10 cellular contexts compared by ENCODE assay signal in genomic region chr21:41956926-41957729, GRCh38. TPM values are rescaled to one million over a fixed set of nuclear protein-coding genes. Genes with fewer than 3 reads are reported as not detected.
DNase-seq lines count a peak whose midpoint lies in the region; ATAC-seq, FAIRE-seq and TF ChIP-seq lines count a peak whose summit lies in the region.
"Had no signal": no experiment of that assay in that cellular context is flagged by ENCODE, and none has a peak within 500 bp of the region (broad histone marks: within the 10 kb centered on the region; RNA-seq: fewer than 3 reads in every experiment).

No MANE protein-coding gene starts in this region.

- H3K4me3 ChIP-seq in cardiac muscle cell (no peak overlapping the region), right cardiac atrium (ENCODE audit: low read length) (no peak overlapping the region), fibroblast of villous mesenchyme (ENCODE audit: low read depth, low read length) (no peak overlapping the region), tibial nerve (no peak overlapping the region), kidney (ENCODE audit: low read length in 2 of 2) (no peak overlapping the region)

- H3K36me3 ChIP-seq in cardiac muscle cell (no peaks in the 10 kb centered on the region), tibial nerve (no peaks in the 10 kb centered on the region), kidney (ENCODE audit: control insufficient read depth in 1 of 2, insufficient read depth in 2 of 2, low read length in 2 of 2) (no peaks in the 10 kb centered on the region)

- ATAC-seq in right cardiac atrium: no peak
- ATAC-seq in T-helper 17 cell: no peak
- no peak for ATAC-seq in HG02759 (IDR thresholded peaks at IDR 0.05; ENCODE audit: unreplicated experiment)
- ATAC-seq in HG02798 (IDR thresholded peaks at IDR 0.05; ENCODE audit: poor library complexity, unreplicated experiment): no peak

- H3K27ac Mint-ChIP-seq in T-helper 17 cell: peak overlapping the region; percentile 82
- H3K27ac Mint-ChIP-seq: activated naive CD8-positive, alpha-beta T cell had no signal

- no peak for TF ChIP-seq EP300 in tibial nerve (IDR thresholded peaks at IDR 0.05)

- no peaks in the 10 kb centered on the region for H3K9me3 ChIP-seq in cardiac muscle cell (ENCODE audit: low read depth)
- H3K9me3 ChIP-seq in right cardiac atrium (ENCODE audit: control insufficient read depth, low read length): no peaks in the 10 kb centered on the region
- H3K9me3 ChIP-seq in T-helper 17 cell (ENCODE audit: control insufficient read depth, low read length, poor library complexity, severe bottlenecking): no peaks in the 10 kb centered on the region
- no peaks in the 10 kb centered on the region for H3K9me3 ChIP-seq in tibial nerve
- H3K9me3 ChIP-seq in kidney (ENCODE audit: control insufficient read depth in 1 of 2, low read length in 2 of 2): no peaks in the 10 kb centered on the region

- TF ChIP-seq CTCF in cardiac muscle cell (IDR thresholded peaks at IDR 0.05; ENCODE audit: low read depth, low read length) (no peak), fibroblast of villous mesenchyme (IDR thresholded peaks at IDR 0.05; ENCODE audit: insufficient read depth, low read depth, low read length) (no peak), tibial nerve (IDR thresholded peaks at IDR 0.05) (no peak), kidney (IDR thresholded peaks at IDR 0.05; ENCODE audit: borderline replicate concordance, extremely low read depth, insufficient read depth) (no peak)

- intact Hi-C loops in right cardiac atrium (cut with DNase I) (loop anchor here in 3 of 4 donors (10.0 kb wide), 2 partner anchors 48 to 158 kb away; no protein-coding TSS in a partner anchor), kidney (cut with DNase I) (no loop called here)

- H3K27me3 Mint-ChIP-seq in T-helper 17 cell: peaks cover 45% of the 10 kb centered on the region

- H3K4me1 ChIP-seq in cardiac muscle cell (ENCODE audit: low read depth) (peaks cover 16% of the 10 kb centered on the region), right cardiac atrium (ENCODE audit: control insufficient read depth, insufficient read depth, low read length) (peaks cover 8% of the 10 kb centered on the region), tibial nerve (peaks cover 0 to 48% (median 19%) of the 10 kb centered on the region in 4 donors), kidney (ENCODE audit: control insufficient read depth in 1 of 2, insufficient read depth in 1 of 2, low read depth in 1 of 2, low read length in 2 of 2) (peaks cover 11 to 29% of the 10 kb centered on the region in 2 donors)

- DNase-seq in cardiac muscle cell (ENCODE audit: low read depth in 1 of 2, low spot score in 1 of 2): peak; percentile 31 to 54
- no peak for DNase-seq in right cardiac atrium
- no peak for DNase-seq in T-helper 17 cell
- DNase-seq in fibroblast of villous mesenchyme (ENCODE audit: low read depth): peak; percentile 79
- no peak for DNase-seq in tibial nerve (ENCODE audit: low spot score in 2 of 2)
- DNase-seq in kidney: no peak
- DNase-seq: NCI-H510A had no signal

- no peak for FAIRE-seq in kidney (lab: Jason Lieb, UNC)

- WGBS in right cardiac atrium: 63% methylated on average over 9 of the region's 9 CpGs
- 71 to 74% methylated on average over 9 of the region's 9 CpGs for WGBS in tibial nerve, 2 donors

- H3K27ac ChIP-seq in cardiac muscle cell (peak overlapping the region; percentile 51), right cardiac atrium (ENCODE audit: low read length) (no peak overlapping the region), tibial nerve (peak overlapping the region in 3 of 4 donors; percentile 10 to 77 (median 71)), kidney (ENCODE audit: low read depth in 2 of 2, low read length in 2 of 2) (peak overlapping the region in 1 of 2 donors; percentile 41)

- peaks cover 3% of the 10 kb centered on the region for H3K36me3 Mint-ChIP-seq in T-helper 17 cell (ENCODE audit: low read depth)
- H3K36me3 Mint-ChIP-seq: activated naive CD8-positive, alpha-beta T cell had no signal

- H3K9ac ChIP-seq in kidney (ENCODE audit: low read length in 2 of 2): no peak overlapping the region

- H3K4me1 Mint-ChIP-seq in T-helper 17 cell: peaks cover 20% of the 10 kb centered on the region

- H3K27me3 ChIP-seq in cardiac muscle cell (peaks cover 3% of the 10 kb centered on the region), right cardiac atrium (ENCODE audit: control insufficient read depth, insufficient read depth) (no peaks in the 10 kb centered on the region), tibial nerve (no peaks in the 10 kb centered on the region)

- no peak for TF ChIP-seq POLR2A in tibial nerve (IDR thresholded peaks at IDR 0.05)

- no peak overlapping the region for H3K4me3 Mint-ChIP-seq in T-helper 17 cell
- H3K4me3 Mint-ChIP-seq: activated naive CD8-positive, alpha-beta T cell had no signal

RNA-seq across cellular contexts. Expression of gene C2CD2, which starts 3.3 kb away (rescaled TPM):
- total RNA-seq in cardiac muscle cell (12.4 and 16.9 TPM in 2 replicates), right cardiac atrium (10 to 100 TPM in 1 of 4 donors, 1 to 10 TPM in 3; 8.0 to 10.0 (median 8.4) TPM), T-helper 17 cell (1 to 10 TPM; 3.7 to 6.0 TPM), fibroblast of villous mesenchyme (22.2 and 25.0 TPM in 2 replicates), tibial nerve (10 to 100 TPM; 37.5 to 63.9 (median 51.6) TPM), kidney (25.6 TPM)
- polyA plus RNA-seq in cardiac muscle cell (8.7 and 15.8 TPM in 2 replicates), right cardiac atrium (6.2 TPM), kidney (ENCODE audit: insufficient read depth, low read depth, low replicate concordance) (7.6 TPM)

RNA-seq across cellular contexts. Expression of gene ZBTB21, which starts 53.0 kb away (rescaled TPM):
- total RNA-seq in cardiac muscle cell (3.1 and 3.7 TPM in 2 replicates), right cardiac atrium (10 to 100 TPM in 2 of 4 donors, 1 to 10 TPM in 2; 6.8 to 15.2 (median 8.9) TPM), T-helper 17 cell (100 to 1,000 TPM; 110 to 118 TPM), fibroblast of villous mesenchyme (18.7 and 19.0 TPM in 2 replicates), tibial nerve (10 to 100 TPM in 2 of 4 donors, 1 to 10 TPM in 2; 9.4 to 13.8 (median 10.6) TPM), kidney (16.0 TPM)
- polyA plus RNA-seq in cardiac muscle cell (2.3 and 2.6 TPM in 2 replicates), right cardiac atrium (2.6 TPM), kidney (ENCODE audit: insufficient read depth, low read depth, low replicate concordance) (2.3 TPM)

Comparison
In these comparisons a context has a peak if more than half of its experiments do, and no peak if none do; other contexts are left out.
1. DNase-seq: peak in cardiac muscle cell (2 of 2) and fibroblast of villous mesenchyme (single experiment); none in right cardiac atrium (0 of 3), T-helper 17 cell (0 of 3), tibial nerve (0 of 2) and kidney (single experiment).